In the genomic region with DNA sequence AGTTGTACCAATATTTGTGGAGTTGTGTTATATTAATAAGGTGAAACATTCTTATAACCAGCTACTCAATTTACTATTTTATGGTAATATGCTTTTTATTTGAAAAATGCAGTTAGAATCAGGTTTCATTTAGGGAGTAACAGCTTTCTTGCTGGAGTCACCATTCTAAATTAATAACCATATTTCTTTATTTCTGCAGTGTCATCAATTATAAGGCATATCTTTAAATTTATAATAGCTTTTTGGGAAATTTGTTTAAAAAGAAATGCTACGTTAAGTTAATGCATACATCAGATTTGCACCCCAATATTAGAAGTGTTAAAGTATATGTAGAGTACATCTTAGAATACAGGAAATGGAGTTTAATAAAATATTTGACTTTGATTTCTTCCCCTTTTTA, we compare ENCODE assay signal across 2 cellular contexts.
A peak's percentile ranks its signal among the peaks of the same experiment; 100 is the strongest.
TF ChIP-seq lines count a peak whose summit lies in the region.

No MANE protein-coding gene starts in this region.

TF ChIP-seq in HepG2, 621 proteins besides CTCF, POLR2A, EP300 and RAD21:
- TF ChIP-seq MAFF (IDR thresholded peaks at IDR 0.05; ENCODE audit: low read depth, low read length): peak; percentile 86
- TF ChIP-seq ZFAT (CRISPR knock-in tag; conservative IDR thresholded peaks at IDR 0.05): no peak
- TF ChIP-seq MAFK (conservative IDR thresholded peaks at IDR 0.05 in 1 of 2, IDR thresholded peaks at IDR 0.05 in 1 of 2; ENCODE audit: low read length in 2 of 2): peak; percentile 81 to 91
- no peak for TF ChIP-seq ZNF441 (CRISPR knock-in tag; IDR thresholded peaks at IDR 0.05; ENCODE audit: borderline replicate concordance)
- no peak for TF ChIP-seq ATF6 (CRISPR knock-in tag; conservative IDR thresholded peaks at IDR 0.05)
- TF ChIP-seq GZF1 (CRISPR knock-in tag; IDR thresholded peaks at IDR 0.05): no peak
- TF ChIP-seq, protein P1, sequence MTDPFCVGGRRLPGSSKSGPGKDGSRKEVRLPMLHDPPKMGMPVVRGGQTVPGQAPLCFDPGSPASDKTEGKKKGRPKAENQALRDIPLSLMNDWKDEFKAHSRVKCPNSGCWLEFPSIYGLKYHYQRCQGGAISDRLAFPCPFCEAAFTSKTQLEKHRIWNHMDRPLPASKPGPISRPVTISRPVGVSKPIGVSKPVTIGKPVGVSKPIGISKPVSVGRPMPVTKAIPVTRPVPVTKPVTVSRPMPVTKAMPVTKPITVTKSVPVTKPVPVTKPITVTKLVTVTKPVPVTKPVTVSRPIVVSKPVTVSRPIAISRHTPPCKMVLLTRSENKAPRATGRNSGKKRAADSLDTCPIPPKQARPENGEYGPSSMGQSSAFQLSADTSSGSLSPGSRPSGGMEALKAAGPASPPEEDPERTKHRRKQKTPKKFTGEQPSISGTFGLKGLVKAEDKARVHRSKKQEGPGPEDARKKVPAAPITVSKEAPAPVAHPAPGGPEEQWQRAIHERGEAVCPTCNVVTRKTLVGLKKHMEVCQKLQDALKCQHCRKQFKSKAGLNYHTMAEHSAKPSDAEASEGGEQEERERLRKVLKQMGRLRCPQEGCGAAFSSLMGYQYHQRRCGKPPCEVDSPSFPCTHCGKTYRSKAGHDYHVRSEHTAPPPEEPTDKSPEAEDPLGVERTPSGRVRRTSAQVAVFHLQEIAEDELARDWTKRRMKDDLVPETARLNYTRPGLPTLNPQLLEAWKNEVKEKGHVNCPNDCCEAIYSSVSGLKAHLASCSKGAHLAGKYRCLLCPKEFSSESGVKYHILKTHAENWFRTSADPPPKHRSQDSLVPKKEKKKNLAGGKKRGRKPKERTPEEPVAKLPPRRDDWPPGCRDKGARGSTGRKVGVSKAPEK (CRISPR knock-in tag; IDR thresholded peaks at IDR 0.05; ENCODE audit: borderline replicate concordance): no peak
- TF ChIP-seq, protein P2, sequence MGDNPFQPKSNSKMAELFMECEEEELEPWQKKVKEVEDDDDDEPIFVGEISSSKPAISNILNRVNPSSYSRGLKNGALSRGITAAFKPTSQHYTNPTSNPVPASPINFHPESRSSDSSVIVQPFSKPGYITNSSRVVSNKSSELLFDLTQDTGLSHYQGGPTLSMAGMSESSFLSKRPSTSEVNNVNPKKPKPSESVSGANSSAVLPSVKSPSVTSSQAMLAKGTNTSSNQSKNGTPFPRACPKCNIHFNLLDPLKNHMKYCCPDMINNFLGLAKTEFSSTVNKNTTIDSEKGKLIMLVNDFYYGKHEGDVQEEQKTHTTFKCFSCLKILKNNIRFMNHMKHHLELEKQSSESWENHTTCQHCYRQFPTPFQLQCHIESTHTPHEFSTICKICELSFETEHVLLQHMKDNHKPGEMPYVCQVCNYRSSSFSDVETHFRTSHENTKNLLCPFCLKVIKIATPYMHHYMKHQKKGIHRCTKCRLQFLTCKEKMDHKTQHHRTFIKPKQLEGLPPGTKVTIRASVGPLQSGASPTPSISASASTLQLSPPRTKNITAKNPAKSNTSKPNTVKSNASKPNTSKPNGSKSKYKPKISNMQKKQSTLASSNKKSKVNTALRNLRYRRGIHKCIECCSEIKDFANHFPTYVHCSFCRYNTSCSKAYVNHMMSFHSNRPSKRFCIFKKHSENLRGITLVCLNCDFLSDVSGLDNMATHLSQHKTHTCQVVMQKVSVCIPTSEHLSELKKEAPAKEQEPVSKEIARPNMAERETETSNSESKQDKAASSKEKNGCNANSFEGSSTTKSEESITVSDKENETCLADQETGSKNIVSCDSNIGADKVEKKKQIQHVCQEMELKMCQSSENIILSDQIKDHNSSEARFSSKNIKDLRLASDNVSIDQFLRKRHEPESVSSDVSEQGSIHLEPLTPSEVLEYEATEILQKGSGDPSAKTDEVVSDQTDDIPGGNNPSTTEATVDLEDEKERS (CRISPR knock-in tag; IDR thresholded peaks at IDR 0.05): no peak
- no peak for TF ChIP-seq ZNF672 (CRISPR knock-in tag; IDR thresholded peaks at IDR 0.05)
- no peak for TF ChIP-seq HNRNPUL1 (IDR thresholded peaks at IDR 0.05; ENCODE audit: low read depth, low read length)

TF ChIP-seq in K562, 482 proteins besides CTCF, POLR2A, EP300 and RAD21:
- TF ChIP-seq, protein P3, sequence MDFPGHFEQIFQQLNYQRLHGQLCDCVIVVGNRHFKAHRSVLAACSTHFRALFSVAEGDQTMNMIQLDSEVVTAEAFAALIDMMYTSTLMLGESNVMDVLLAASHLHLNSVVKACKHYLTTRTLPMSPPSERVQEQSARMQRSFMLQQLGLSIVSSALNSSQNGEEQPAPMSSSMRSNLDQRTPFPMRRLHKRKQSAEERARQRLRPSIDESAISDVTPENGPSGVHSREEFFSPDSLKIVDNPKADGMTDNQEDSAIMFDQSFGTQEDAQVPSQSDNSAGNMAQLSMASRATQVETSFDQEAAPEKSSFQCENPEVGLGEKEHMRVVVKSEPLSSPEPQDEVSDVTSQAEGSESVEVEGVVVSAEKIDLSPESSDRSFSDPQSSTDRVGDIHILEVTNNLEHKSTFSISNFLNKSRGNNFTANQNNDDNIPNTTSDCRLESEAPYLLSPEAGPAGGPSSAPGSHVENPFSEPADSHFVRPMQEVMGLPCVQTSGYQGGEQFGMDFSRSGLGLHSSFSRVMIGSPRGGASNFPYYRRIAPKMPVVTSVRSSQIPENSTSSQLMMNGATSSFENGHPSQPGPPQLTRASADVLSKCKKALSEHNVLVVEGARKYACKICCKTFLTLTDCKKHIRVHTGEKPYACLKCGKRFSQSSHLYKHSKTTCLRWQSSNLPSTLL (IDR thresholded peaks at IDR 0.05): no peak
- TF ChIP-seq MAFK (IDR thresholded peaks at IDR 0.05; ENCODE audit: low read length): peak; percentile 78
- TF ChIP-seq C11orf30 (IDR thresholded peaks at IDR 0.05; ENCODE audit: low read depth): peak; percentile 72
- no peak for TF ChIP-seq HDAC1 (IDR thresholded peaks at IDR 0.05)
- TF ChIP-seq MAFG (tag; conservative IDR thresholded peaks at IDR 0.05): peak; percentile 66
- no peak for TF ChIP-seq HNRNPL (IDR thresholded peaks at IDR 0.05; ENCODE audit: low read depth, low read length)
- peak; percentile 74 for TF ChIP-seq MAFF (IDR thresholded peaks at IDR 0.05; ENCODE audit: low read length)
- TF ChIP-seq ZSCAN29 (IDR thresholded peaks at IDR 0.05): no peak
- no peak for TF ChIP-seq ZNF780A (CRISPR knock-in tag; IDR thresholded peaks at IDR 0.05)
- TF ChIP-seq NFIX (CRISPR knock-in tag; IDR thresholded peaks at IDR 0.05; ENCODE audit: low read depth): no peak
- TF ChIP-seq DACH1 (IDR thresholded peaks at IDR 0.05; ENCODE audit: partially characterized antibody): no peak
- no peak for TF ChIP-seq STAT6 (CRISPR knock-in tag; IDR thresholded peaks at IDR 0.05)
- no peak for TF ChIP-seq EHMT2 (IDR thresholded peaks at IDR 0.05)
- no peak for TF ChIP-seq POLR2AphosphoS2 (IDR thresholded peaks at IDR 0.05; ENCODE audit: low read length)
- no peak for TF ChIP-seq MBD1 (CRISPR knock-in tag; IDR thresholded peaks at IDR 0.05)
- no peak for TF ChIP-seq ERF (CRISPR knock-in tag; IDR thresholded peaks at IDR 0.05)
- peak; percentile 91 for TF ChIP-seq ZNF316 (IDR thresholded peaks at IDR 0.05)
- no peak for TF ChIP-seq CEBPZ (IDR thresholded peaks at IDR 0.05; ENCODE audit: borderline replicate concordance, low read depth, low read length)
- no peak for TF ChIP-seq FOXP1 (CRISPR knock-in tag; IDR thresholded peaks at IDR 0.05)
- no peak for TF ChIP-seq E2F6 (IDR thresholded peaks at IDR 0.05; ENCODE audit: borderline replicate concordance in 1 of 2, extremely low read depth in 1 of 2, insufficient read depth in 1 of 2, insufficient read length in 1 of 2, low read depth in 1 of 2, low read length in 1 of 2, poor library complexity in 1 of 2, severe bottlenecking in 1 of 2)
